Comparison of ENCODE assay signal across 6 cellular contexts in the genomic region with DNA sequence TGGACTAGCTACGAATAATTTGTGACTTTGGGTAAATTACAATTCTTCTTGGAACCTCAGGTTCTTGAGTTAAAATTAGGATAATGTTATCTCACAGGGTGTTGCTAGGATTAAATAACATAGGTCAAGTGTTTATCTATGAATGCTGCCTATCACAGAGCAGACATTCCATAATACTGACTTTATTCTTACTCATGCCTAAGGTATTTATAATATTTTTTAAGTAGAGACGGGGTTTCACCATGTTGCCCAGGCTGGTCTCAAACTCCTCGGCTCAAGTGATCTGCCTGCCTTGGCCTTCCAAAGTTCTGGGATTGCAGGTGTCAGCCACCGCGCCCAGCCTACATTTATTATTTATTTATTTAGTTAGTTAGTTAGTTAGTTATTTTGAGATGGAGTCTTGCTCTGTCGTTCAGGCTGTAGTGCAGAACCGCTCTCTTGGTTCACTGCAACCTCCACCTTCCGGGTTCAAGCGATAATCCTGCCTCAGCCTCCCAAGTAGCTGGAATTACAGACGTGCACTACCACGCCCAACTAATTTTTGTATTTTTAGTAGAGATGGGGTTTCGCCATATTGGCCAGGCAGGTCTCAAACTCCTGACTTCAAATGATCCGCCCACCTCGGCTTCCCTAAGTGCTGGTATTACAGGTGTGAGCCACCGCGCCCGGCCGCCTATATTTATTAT. TPM values are rescaled to one million over a fixed set of nuclear protein-coding genes. Genes with fewer than 3 reads are reported as not detected.
A peak's percentile ranks its signal among the peaks of the same experiment; 100 is the strongest.
DNase-seq lines count a peak whose midpoint lies in the region; ATAC-seq and TF ChIP-seq lines count a peak whose summit lies in the region.

No MANE protein-coding gene starts in this region.

- TF ChIP-seq CTCF in suprapubic skin (IDR thresholded peaks at IDR 0.05): no peak

- H3K4me3 Mint-ChIP-seq in activated T-cell treated with anti-CD3 and anti-CD28 coated beads, Interleukin-2, amount 50 U/mL, for 4 hours: peak overlapping the region; percentile 99

- H3K27me3 Mint-ChIP-seq in activated T-cell treated with anti-CD3 and anti-CD28 coated beads, Interleukin-2, amount 50 U/mL, for 4 hours (ENCODE audit: low read depth): no peaks in the 10 kb centered on the region

- no peaks in the 10 kb centered on the region for H3K9me3 Mint-ChIP-seq in activated T-cell treated with anti-CD3 and anti-CD28 coated beads, Interleukin-2, amount 50 U/mL, for 4 hours

- H3K27ac ChIP-seq in suprapubic skin: peak overlapping the region; percentile 94

- H3K4me3 ChIP-seq in suprapubic skin: peak overlapping the region; percentile 83

- H3K36me3 ChIP-seq in suprapubic skin: no peaks in the 10 kb centered on the region

- WGBS in suprapubic skin: 84% methylated on average over 18 of the region's 18 CpGs

- ATAC-seq in activated T-cell treated with anti-CD3 and anti-CD28 coated beads, Interleukin-2, amount 50 U/mL, for 4 hours: no peak

- peaks cover 50% of the 10 kb centered on the region for H3K4me1 ChIP-seq in suprapubic skin

- peaks cover 5% of the 10 kb centered on the region for H3K36me3 Mint-ChIP-seq in activated T-cell treated with anti-CD3 and anti-CD28 coated beads, Interleukin-2, amount 50 U/mL, for 4 hours (ENCODE audit: insufficient read depth)

- H3K4me1 Mint-ChIP-seq in activated T-cell treated with anti-CD3 and anti-CD28 coated beads, Interleukin-2, amount 50 U/mL, for 4 hours (ENCODE audit: low read depth): peaks cover 62% of the 10 kb centered on the region

- H3K27me3 ChIP-seq in suprapubic skin: no peaks in the 10 kb centered on the region

- no peaks in the 10 kb centered on the region for H3K9me3 ChIP-seq in suprapubic skin

- TF ChIP-seq POLR2A in suprapubic skin (IDR thresholded peaks at IDR 0.05): no peak

- DNase-seq in activated T-cell treated with anti-CD3 and anti-CD28 coated beads, Interleukin-2, amount 50 U/mL, for 4 hours: no peak
- no peak for DNase-seq in activated T-cell treated with anti-CD3 and anti-CD28 coated beads, Interleukin-2, amount 50 U/mL, for 1 hour
- DNase-seq in fibroblast of gingiva (ENCODE audit: low read depth): peak; percentile 14
- no peak for DNase-seq in suprapubic skin (ENCODE audit: low spot score in 2 of 2)
- DNase-seq in NCI-H2029 (lab: John Stamatoyannopoulos, UW): no peak
- no peak for DNase-seq in UCSD-AML1 (lab: John Stamatoyannopoulos, UW; ENCODE audit: unreplicated experiment)

- TF ChIP-seq EP300 in suprapubic skin (IDR thresholded peaks at IDR 0.05): no peak

RNA-seq across cellular contexts. Expression of gene ZNF106, which starts 0.7 kb away (rescaled TPM):
- 10 to 100 TPM; 40.9 to 42.5 (median 41.4) TPM for total RNA-seq in activated T-cell treated with anti-CD3 and anti-CD28 coated beads, Interleukin-2, amount 50 U/mL, for 4 hours
- 10 to 100 TPM; 38.6 to 50.2 (median 49.2) TPM for total RNA-seq in suprapubic skin

RNA-seq across cellular contexts. Expression of gene SNAP23, which starts 3.8 kb away (rescaled TPM):
- 10 to 100 TPM; 40.2 to 49.6 (median 45.5) TPM for total RNA-seq in activated T-cell treated with anti-CD3 and anti-CD28 coated beads, Interleukin-2, amount 50 U/mL, for 4 hours
- 10 to 100 TPM; 36.2 to 78.2 (median 50.3) TPM for total RNA-seq in suprapubic skin

RNA-seq across cellular contexts. Expression of gene LRRC57, which starts 56.9 kb away (rescaled TPM):
- total RNA-seq in activated T-cell treated with anti-CD3 and anti-CD28 coated beads, Interleukin-2, amount 50 U/mL, for 4 hours: 10 to 100 TPM; 13.6 to 17.0 (median 15.8) TPM
- total RNA-seq in suprapubic skin: 10 to 100 TPM; 20.9 to 46.9 (median 31.8) TPM

RNA-seq across cellular contexts. Expression of gene HAUS2, which starts 57.0 kb away (rescaled TPM):
- 10 to 100 TPM; 41.6 to 48.8 (median 44.4) TPM for total RNA-seq in activated T-cell treated with anti-CD3 and anti-CD28 coated beads, Interleukin-2, amount 50 U/mL, for 4 hours
- 10 to 100 TPM; 16.9 to 33.2 (median 19.2) TPM for total RNA-seq in suprapubic skin
